In genomic region chr6:158213925-158214674, GRCh38 we compare ENCODE assay signal across 8 cellular contexts. TPM values are rescaled to one million over a fixed set of nuclear protein-coding genes. Genes with fewer than 3 reads are reported as not detected.
DNase-seq lines count a peak whose midpoint lies in the region; ATAC-seq, FAIRE-seq and TF ChIP-seq lines count a peak whose summit lies in the region.

No MANE protein-coding gene starts in this region.

- no peak for TF ChIP-seq POLR2A in thyroid gland (IDR thresholded peaks at IDR 0.05)

- intact Hi-C loops in thyroid gland (cut with DNase I): no loop called here

- DNase-seq in D341Med (ENCODE audit: low spot score) (peak; percentile 76), NCI-H524 treated with DMSO at 0.1 percent for 48 hours (lab: John Stamatoyannopoulos, UW) (peak; percentile 59), myocyte (ENCODE audit: low read depth) (peak; percentile 87), thyroid gland (peak; percentile 75)
- DNase-seq in activated CD4-positive, alpha-beta T cell treated with anti-CD3 and anti-CD28 coated beads, Interleukin-2, amount 50 U/mL, for 1 hour: peak; percentile 44

- no peaks in the 10 kb centered on the region for H3K27me3 ChIP-seq in thyroid gland

- H3K36me3 ChIP-seq in thyroid gland: no peaks in the 10 kb centered on the region

- H3K27ac ChIP-seq in thyroid gland: no peak overlapping the region

- peak; percentile 48 for FAIRE-seq in endometrium (lab: Jason Lieb, UNC)

- no peaks in the 10 kb centered on the region for H3K4me1 ChIP-seq in thyroid gland

- no peak overlapping the region for H3K4me3 ChIP-seq in thyroid gland (replicated peaks in 1 of 3)

- ATAC-seq in GM19397 (IDR thresholded peaks at IDR 0.05; ENCODE audit: unreplicated experiment): peak; percentile 69
- peak; percentile 52 for ATAC-seq in HG03457 (IDR thresholded peaks at IDR 0.05; ENCODE audit: unreplicated experiment)

- H3K9me3 ChIP-seq in thyroid gland: no peaks in the 10 kb centered on the region

- 17 to 18% methylated on average over 7 of the region's 7 CpGs for WGBS in thyroid gland, 2 donors

- peak in 5 of 6 experiments; percentile 32 to 75 (median 67) for TF ChIP-seq CTCF in thyroid gland (IDR thresholded peaks at IDR 0.05)

RNA-seq across cellular contexts. Expression of gene GTF2H5, which starts 46.0 kb away (rescaled TPM):
- total RNA-seq in myocyte (4.0 and 5.0 TPM in 2 replicates), thyroid gland (1 to 10 TPM; 2.7 to 5.1 (median 4.5) TPM)
- 33.0 TPM for polyA plus RNA-seq in myocyte (2012)

RNA-seq across cellular contexts. Expression of gene SERAC1, which starts 46.0 kb away (rescaled TPM):
- 9.3 and 13.4 TPM in 2 replicates for total RNA-seq in myocyte
- polyA plus RNA-seq in myocyte (2012): 8.7 TPM
- 10 to 100 TPM; 14.9 to 17.6 (median 17.0) TPM for total RNA-seq in thyroid gland
